20 cellular contexts compared by ENCODE assay signal in genomic region chr9:105837261-105837660, GRCh38.
"Had no signal": no experiment of that assay in that cellular context is flagged by ENCODE, and none has a peak within 500 bp of the region (broad histone marks: within the 10 kb centered on the region; RNA-seq: fewer than 3 reads in every experiment).

No MANE protein-coding gene starts in this region.

- H3K9me3 ChIP-seq: MG63, SJSA1 had no signal

- H3K36me3 ChIP-seq: MG63, SJSA1 had no signal

- H3K4me3 ChIP-seq: MG63, SJSA1, SK-N-MC had no signal

- H3K27me3 ChIP-seq: MG63, SJSA1 had no signal

- H3K27ac ChIP-seq: SJSA1, SK-N-MC had no signal

- DNase-seq: Karpas-422, KG1, MG63, NCI-H1092, NCI-H1105 treated with DMSO at 0.1 percent for 48 hours, NCI-H1417 treated with DMSO at 0.1 percent for 48 hours, NCI-H146, NCI-H1694 treated with DMSO at 0.1 percent for 48 hours, NCI-H1930, NCI-H2081, NCI-H2107, NCI-H2227 treated with DMSO at 0.1 percent for 48 hours, NCI-H524, NCI-H526 treated with DMSO at 0.1 percent for 48 hours, NCI-H774, Right ventricle myocardium superior, RPMI8226, SIG-M5 had no signal
